1 cellular context compared by ENCODE assay signal in the genomic region with DNA sequence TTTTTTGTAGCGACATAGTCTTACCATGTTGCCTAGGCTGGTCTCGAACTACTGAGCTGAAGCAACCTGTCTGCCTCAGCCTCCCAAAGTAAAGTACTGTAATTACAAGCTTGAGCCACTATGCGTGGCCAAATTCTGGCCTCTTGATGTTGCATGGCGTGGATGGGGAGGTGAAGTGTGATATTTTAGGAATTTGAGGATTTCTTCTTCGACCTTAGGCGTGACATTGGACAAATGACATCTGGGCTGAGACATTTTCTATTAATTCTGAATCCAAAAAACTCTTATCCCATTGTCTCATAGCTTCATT.
TF ChIP-seq lines count a peak whose summit lies in the region.

No MANE protein-coding gene starts in this region.

TF ChIP-seq in HepG2, 621 proteins besides CTCF, POLR2A, EP300 and RAD21:
- TF ChIP-seq MIXL1 (CRISPR knock-in tag; IDR thresholded peaks at IDR 0.05) = 0 out of 2 replicates have a peak, but pooled peaks have one; percentile 18
